Comparison of ENCODE assay signal across 26 cellular contexts in the genomic region with DNA sequence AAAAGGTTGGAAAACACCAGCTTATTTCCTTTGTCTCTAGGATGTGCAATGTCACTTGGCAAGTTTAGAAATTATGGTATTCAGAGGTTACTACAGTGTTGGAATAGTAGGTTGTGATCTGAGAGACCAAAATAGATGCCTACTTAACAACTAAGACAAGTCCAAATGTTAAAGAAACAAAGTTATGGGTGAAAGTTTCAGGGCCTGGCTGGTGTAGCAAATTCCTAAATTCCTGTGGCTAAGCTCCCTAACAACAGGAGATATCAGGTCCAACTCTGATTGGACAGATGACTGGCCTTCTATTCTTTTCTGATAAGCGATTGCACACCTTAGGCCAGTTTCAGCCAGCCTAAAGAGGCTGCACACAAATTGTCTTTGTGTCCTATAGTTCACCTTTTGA.
DNase-seq lines count a peak whose midpoint lies in the region; ATAC-seq, FAIRE-seq and TF ChIP-seq lines count a peak whose summit lies in the region.
"Had no signal": no experiment of that assay in that cellular context is flagged by ENCODE, and none has a peak within 500 bp of the region (broad histone marks: within the 10 kb centered on the region; RNA-seq: fewer than 3 reads in every experiment).

No MANE protein-coding gene starts in this region.

- no peak for ATAC-seq in HG03045 (IDR thresholded peaks at IDR 0.05; ENCODE audit: unreplicated experiment)
- ATAC-seq: activated CD4-positive, CD25-positive, alpha-beta regulatory T cell treated with anti-CD3 and anti-CD28 coated beads, Interleukin-2, amount 50 U/mL, for 24 hours; activated T-cell treated with anti-CD3 and anti-CD28 coated beads, Interleukin-2, amount 50 U/mL, for 72 hours; esophagus mucosa; right cardiac atrium had no signal

- no peak for TF ChIP-seq CTCF in astrocyte of the spinal cord (IDR thresholded peaks at IDR 0.05; ENCODE audit: low read depth, low read length)

- in situ Hi-C loops in astrocyte of the spinal cord (cut with HindIII; ENCODE audit: low sequenced_read_pairs): no loop called here

- no peak for TF ChIP-seq POLR2A in H54 (IDR thresholded peaks at IDR 0.05; ENCODE audit: low read depth, low read length)

- no peak overlapping the region for H3K4me3 ChIP-seq in astrocyte of the spinal cord (ENCODE audit: low read depth, low read length)
- H3K4me3 ChIP-seq: BLaER1 treated with 17β-estradiol and CSF1 and Interleukin-3, amounts not matched to agents 10 nM and 100 nM; cardiac muscle cell; Peyer's patch; SK-N-MC had no signal

- FAIRE-seq in H54 (lab: Jason Lieb, UNC): peak; percentile 74
- FAIRE-seq: G401.6, GM19239 had no signal

- DNase-seq in H54 (ENCODE audit: insufficient read length, low spot score) (no peak), astrocyte of the spinal cord (ENCODE audit: low read depth, low spot score) (peak; percentile 51), islet precursor cell (peak; percentile 53), NCI-H2107 (lab: John Stamatoyannopoulos, UW) (no peak)
- no peak for DNase-seq in activated CD4-positive, CD25-positive, alpha-beta regulatory T cell treated with anti-CD3 and anti-CD28 coated beads, Interleukin-2, amount 50 U/mL, for 72 hours
- no peak for DNase-seq in stimulated activated CD8-positive, alpha-beta memory T cell treated with anti-CD3 and anti-CD28 coated beads, Interleukin-4, amount 100 ng/mL, for 48 hours
- DNase-seq: activated CD8-positive, alpha-beta memory T cell treated with anti-CD3 and anti-CD28 coated beads for 24 hours; activated naive CD8-positive, alpha-beta T cell treated with anti-CD3 and anti-CD28 coated beads, Interleukin-2, amount 10 ng/mL, durations not matched to agents 7 days and 5 days; activated T-cell treated with anti-CD3 and anti-CD28 coated beads, Interleukin-2, amount 50 U/mL, for 72 hours; effector CD4-positive, alpha-beta T cell; glutamatergic neuron; H7; NCI-H1694 treated with DMSO at 0.1 percent for 48 hours; NCI-H226; Peyer's patch; right cardiac atrium; stimulated activated naive B cell treated with anti-CD40 and anti-IgM and Interleukin-4, amounts not matched to agents 10 μg/mL and 1 μg/mL and 100 μg/mL, for 72 hours; T-helper 9 cell had no signal

Comparison
In these comparisons a context has a peak if more than half of its experiments do, and no peak if none do; other contexts are left out.
1. DNase-seq: peak in astrocyte of the spinal cord (single experiment) and islet precursor cell (single experiment); none in H54 (single experiment), activated CD4-positive, CD25-positive, alpha-beta regulatory T cell treated with anti-CD3 and anti-CD28 coated beads, Interleukin-2, amount 50 U/mL, for 72 hours (single experiment), NCI-H2107 (single experiment) and stimulated activated CD8-positive, alpha-beta memory T cell treated with anti-CD3 and anti-CD28 coated beads, Interleukin-4, amount 100 ng/mL, for 48 hours (single experiment).